ENCODE assay signal across 9 cellular contexts in the genomic region with DNA sequence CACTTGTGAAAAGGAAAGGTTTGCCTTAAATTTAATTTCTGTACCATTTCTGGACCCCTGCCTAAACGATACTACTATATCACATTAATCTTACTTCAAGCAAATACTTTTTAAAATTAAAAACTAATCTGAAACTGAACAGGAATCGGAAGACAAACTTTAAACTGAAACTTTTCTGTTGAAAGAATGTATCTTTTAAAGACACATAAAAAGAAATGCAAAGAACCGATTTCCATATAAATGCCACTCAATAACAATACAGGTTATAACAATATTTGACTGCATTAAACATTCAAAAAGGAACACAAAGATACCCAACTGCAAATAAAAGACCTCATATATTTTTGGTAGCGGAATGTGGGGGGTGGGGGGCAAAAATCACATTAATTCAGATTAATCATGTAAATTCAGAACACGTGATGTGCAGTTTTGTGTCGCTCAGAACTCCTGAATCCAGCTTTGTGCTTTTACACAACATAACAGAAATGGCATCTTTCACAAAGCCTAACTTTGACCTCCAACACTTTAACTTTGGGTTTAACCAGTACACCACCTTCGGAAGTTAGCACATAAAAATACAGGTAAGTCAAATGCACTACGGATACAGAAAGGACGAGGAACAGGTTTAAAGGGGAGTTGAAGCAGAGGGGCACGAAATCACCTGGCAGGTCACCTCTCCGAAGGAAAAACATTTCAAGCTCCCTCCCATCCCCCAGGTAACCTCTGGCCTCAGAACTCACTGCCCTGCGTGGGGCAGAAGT. TPM values are rescaled to one million over a fixed set of nuclear protein-coding genes. Genes with fewer than 3 reads are reported as not detected.
A peak's percentile ranks its signal among the peaks of the same experiment; 100 is the strongest.
DNase-seq lines count a peak whose midpoint lies in the region; ATAC-seq and TF ChIP-seq lines count a peak whose summit lies in the region.
"Had no signal": no experiment of that assay in that cellular context is flagged by ENCODE, and none has a peak within 500 bp of the region (broad histone marks: within the 10 kb centered on the region; RNA-seq: fewer than 3 reads in every experiment).

No MANE protein-coding gene starts in this region.

- H3K27ac Mint-ChIP-seq in activated naive CD4-positive, alpha-beta T cell treated with anti-CD3 and anti-CD28 coated beads, Interleukin-2, amount 50 U/mL, for 24 hours, result no peak overlapping the region

- H3K79me2 ChIP-seq in mammary epithelial cell (ENCODE audit: insufficient read depth, low read length), result peaks cover under 1% of the 10 kb centered on the region
- H3K79me2 ChIP-seq in mesendoderm (ENCODE audit: control insufficient read depth, insufficient read depth, low read length), result peaks cover 27% of the 10 kb centered on the region

- H3K9ac ChIP-seq in mammary epithelial cell (ENCODE audit: insufficient read depth, low read length) (peak overlapping the region; percentile 59), mesendoderm (ENCODE audit: low read length) (peak overlapping the region; percentile 82)

- peaks cover 6% of the 10 kb centered on the region for H3K79me1 ChIP-seq in mesendoderm (ENCODE audit: low read length)

- no peak overlapping the region for H2BK5ac ChIP-seq in mesendoderm (ENCODE audit: low read length)

- H3K4me3 ChIP-seq in mammary epithelial cell (replicated peaks in 1 of 3; ENCODE audit: insufficient read depth in 1 of 3, low read depth in 2 of 3, low read length in 3 of 3) (peak overlapping the region; percentile 60 to 89 (median 66)), mesendoderm (ENCODE audit: low read length) (peak overlapping the region; percentile 59), upper lobe of left lung (peak overlapping the region; percentile 80 to 97 (median 92))

- ATAC-seq in upper lobe of left lung (ENCODE audit: low FRiP score in 2 of 2), result no peak

- in situ Hi-C loops in mammary epithelial cell (cut with MboI; ENCODE audit: low sequenced_read_pairs in 2 of 2), result loop anchor here in 1 of 2 donors (25.0 kb wide), 1 partner anchor 257 kb away; no protein-coding TSS in a partner anchor

- no peaks in the 10 kb centered on the region for H4K20me1 ChIP-seq in mammary epithelial cell (ENCODE audit: insufficient read depth, low read length)

- H3K27ac ChIP-seq in mammary epithelial cell (ENCODE audit: insufficient read depth, low read depth, low read length), result no peak overlapping the region
- no peak overlapping the region for H3K27ac ChIP-seq in mesendoderm (ENCODE audit: low read depth, low read length)
- peak overlapping the region; percentile 92 to 98 (median 94) for H3K27ac ChIP-seq in upper lobe of left lung

- H4K5ac ChIP-seq in mesendoderm (ENCODE audit: low read length), result no peak overlapping the region

- intact Hi-C loops in mammary epithelial cell (cut with micrococcal nuclease), result loop anchor here (1.0 to 10.0 kb wide), 4 partner anchors 112 to 369 kb away; no protein-coding TSS in a partner anchor

- no peak for TF ChIP-seq EP300 in upper lobe of left lung (IDR thresholded peaks at IDR 0.05)

- H3K4ac ChIP-seq in mesendoderm (ENCODE audit: low read depth, low read length), result peak overlapping the region; percentile 82

- no peak overlapping the region for H4K8ac ChIP-seq in mesendoderm (ENCODE audit: low read depth, low read length)

- H3K27me3 Mint-ChIP-seq in activated naive CD4-positive, alpha-beta T cell treated with anti-CD3 and anti-CD28 coated beads, Interleukin-2, amount 50 U/mL, for 24 hours, result peaks cover 53% of the 10 kb centered on the region

- H3K56ac ChIP-seq in mesendoderm (ENCODE audit: low read length), result peak overlapping the region; percentile 89

- H2AK5ac ChIP-seq in mesendoderm (ENCODE audit: low read length), result no peak overlapping the region

- peaks cover 1% of the 10 kb centered on the region for H3K36me3 Mint-ChIP-seq in activated naive CD4-positive, alpha-beta T cell treated with anti-CD3 and anti-CD28 coated beads, Interleukin-2, amount 50 U/mL, for 24 hours

- H2BK120ac ChIP-seq in mesendoderm (ENCODE audit: low read depth, low read length), result no peak overlapping the region

- CTCF ChIA-PET in mammary epithelial cell (lab: Charles Lee; ENCODE audit: low non-redundant PET), result interaction anchor here (0.6 kb wide), 1 partner anchor 114 kb away, joined by 5 read pairs; no protein-coding TSS in a partner anchor

- 11% methylated on average over 11 of the region's 12 CpGs for WGBS in mammary epithelial cell (ENCODE audit: low coverage, missing lambda C conversion rate)
- 100% methylated on average over 2 of the region's 12 CpGs for WGBS in mesendoderm (ENCODE audit: extremely low coverage, insufficient coverage, low lambda C conversion rate)
- WGBS in upper lobe of left lung, 2 donors, result 11 to 13% methylated on average over 11 to 12 of the region's 12 CpGs

- H3K18ac ChIP-seq in mesendoderm (ENCODE audit: low read length), result peak overlapping the region; percentile 99

- dilution Hi-C loops in mammary epithelial cell (cut with HindIII; ENCODE audit: low sequenced_read_pairs), result no loop called here

- H2BK15ac ChIP-seq in mesendoderm (replicated peaks; ENCODE audit: low read depth), result no peak overlapping the region

- H3K27me3 ChIP-seq in mammary epithelial cell (ENCODE audit: insufficient read depth, low read length) (no peaks in the 10 kb centered on the region), mesendoderm (ENCODE audit: insufficient read depth, low read length, poor library complexity) (no peaks in the 10 kb centered on the region), upper lobe of left lung (peaks cover 0 to 5% (median 0%) of the 10 kb centered on the region in 4 donors)

- H3K4me1 ChIP-seq in mammary epithelial cell (ENCODE audit: insufficient read depth, low read length), result peaks cover 11% of the 10 kb centered on the region
- H3K4me1 ChIP-seq in mesendoderm (ENCODE audit: control insufficient read depth, low read depth, low read length), result peaks cover 5% of the 10 kb centered on the region
- peaks cover 23 to 56% (median 36%) of the 10 kb centered on the region in 4 donors for H3K4me1 ChIP-seq in upper lobe of left lung

- H3K4me3 Mint-ChIP-seq in activated naive CD4-positive, alpha-beta T cell treated with anti-CD3 and anti-CD28 coated beads, Interleukin-2, amount 50 U/mL, for 24 hours, result peak overlapping the region; percentile 89

- H3K4me2 ChIP-seq in mammary epithelial cell (ENCODE audit: insufficient read depth, low read depth, low read length), result peak overlapping the region; percentile 96
- H3K4me2 ChIP-seq in mesendoderm (ENCODE audit: low read length), result peak overlapping the region; percentile 40

- TF ChIP-seq CTCF in mammary epithelial cell (conservative IDR thresholded peaks at IDR 0.05 in 1 of 2, IDR thresholded peaks at IDR 0.05 in 1 of 2; ENCODE audit: extremely low read depth in 1 of 2, insufficient read depth in 1 of 2, low read depth in 1 of 2, low read length in 2 of 2), result no peak
- no peak for TF ChIP-seq CTCF in upper lobe of left lung (IDR thresholded peaks at IDR 0.05)

- no TSS peak for BruUV-seq in mammary epithelial cell (replicated peaks; lab: Mats Ljungman, UMichigan)

- H3K23ac ChIP-seq in mesendoderm (ENCODE audit: low read length), result peak overlapping the region; percentile 59

- no peaks in the 10 kb centered on the region for H3K9me3 Mint-ChIP-seq in activated naive CD4-positive, alpha-beta T cell treated with anti-CD3 and anti-CD28 coated beads, Interleukin-2, amount 50 U/mL, for 24 hours

- H3K36me3 ChIP-seq in mammary epithelial cell (ENCODE audit: insufficient read depth, low read length) (no peaks in the 10 kb centered on the region), mesendoderm (ENCODE audit: control insufficient read depth, insufficient read depth, low read length) (no peaks in the 10 kb centered on the region), upper lobe of left lung (no peaks in the 10 kb centered on the region)

- peak overlapping the region; percentile 90 for H2AFZ ChIP-seq in mammary epithelial cell (ENCODE audit: low read depth, low read length)

- TF ChIP-seq POLR2A in upper lobe of left lung (IDR thresholded peaks at IDR 0.05), result no peak

- H3K4me1 Mint-ChIP-seq in activated naive CD4-positive, alpha-beta T cell treated with anti-CD3 and anti-CD28 coated beads, Interleukin-2, amount 50 U/mL, for 24 hours, result peaks cover 10% of the 10 kb centered on the region

- no peaks in the 10 kb centered on the region for H3K9me3 ChIP-seq in mammary epithelial cell (replicated peaks; ENCODE audit: insufficient read depth, low read length)
- H3K9me3 ChIP-seq in upper lobe of left lung, result no peaks in the 10 kb centered on the region

- no peak for DNase-seq in activated naive CD4-positive, alpha-beta T cell (lab: John Stamatoyannopoulos, UW)
- DNase-seq in mammary epithelial cell (no peak), mesendoderm (peak; percentile 42), upper lobe of left lung (no peak), T1000 (lab: John Stamatoyannopoulos, UW) (no peak), amniotic stem cell (lab: John Stamatoyannopoulos, UW) (no peak), COR-L47 (lab: John Stamatoyannopoulos, UW) (no peak)
- DNase-seq: NCI-H748 treated with DMSO at 0.1 percent for 48 hours had no signal

RNA-seq across cellular contexts. Expression of a gene that starts 0.9 kb away (rescaled TPM):
- total RNA-seq in mammary epithelial cell (10 to 100 TPM in 1 of 2 donors, 1 to 10 TPM in 1; 4.4 to 26.3 TPM), upper lobe of left lung (100 to 1,000 TPM in 1 of 6 donors, 10 to 100 TPM in 5; 69.1 to 103 (median 85.8) TPM)
- 1.6 TPM for polyA plus RNA-seq in mammary epithelial cell
- 1.6 TPM for polyA minus RNA-seq in mammary epithelial cell
- polyA plus RNA-seq in mesendoderm (2013, experiment 1 of 2), result 5.4 TPM
- polyA plus RNA-seq in mesendoderm (2013, experiment 2 of 2), result 5.0 TPM

Comparison
In these comparisons a context has a peak if more than half of its experiments do, and no peak if none do; other contexts are left out.
1. H3K27ac ChIP-seq: peak in upper lobe of left lung (4 of 4); none in mammary epithelial cell (single experiment) and mesendoderm (single experiment).
2. Peak in every context shown above with its lines, with median percentiles within 50 percentile points of each other: H3K4me3 ChIP-seq.